1 cellular context compared by ENCODE assay signal in genomic region chr6:37650071-37650481, GRCh38.
TF ChIP-seq lines count a peak whose summit lies in the region.

No MANE protein-coding gene starts in this region.

TF ChIP-seq in HepG2, 621 proteins besides CTCF, POLR2A, EP300 and RAD21 (continued from another document and continues in another):
- TF ChIP-seq ZNF800 (CRISPR knock-in tag; IDR thresholded peaks at IDR 0.05) (no peak), ZNF180 (CRISPR knock-in tag; IDR thresholded peaks at IDR 0.05; ENCODE audit: borderline replicate concordance, low read depth) (no peak), FOXA1 (IDR thresholded peaks at IDR 0.05) (no peak), FOXA1 (CRISPR knock-in tag; IDR thresholded peaks at IDR 0.05) (no peak), XBP1 (CRISPR knock-in tag; IDR thresholded peaks at IDR 0.05) (no peak), ZNF318 (CRISPR knock-in tag; IDR thresholded peaks at IDR 0.05) (no peak), KLF12 (CRISPR knock-in tag; IDR thresholded peaks at IDR 0.05; ENCODE audit: borderline replicate concordance) (no peak), NCOR1 (IDR thresholded peaks at IDR 0.05; ENCODE audit: borderline replicate concordance, low read length) (no peak), ZBTB10 (CRISPR knock-in tag; IDR thresholded peaks at IDR 0.05; ENCODE audit: borderline replicate concordance) (no peak), MED8 (CRISPR knock-in tag; IDR thresholded peaks at IDR 0.05; ENCODE audit: insufficient replicate concordance) (no peak), ZNF512B (CRISPR knock-in tag; IDR thresholded peaks at IDR 0.05; ENCODE audit: borderline replicate concordance) (no peak), TOE1 (CRISPR knock-in tag; IDR thresholded peaks at IDR 0.05) (no peak), CENPBD1 (CRISPR knock-in tag; IDR thresholded peaks at IDR 0.05; ENCODE audit: borderline replicate concordance, low read depth) (no peak), ZGPAT (CRISPR knock-in tag; IDR thresholded peaks at IDR 0.05) (no peak), MAF1 (CRISPR knock-in tag; IDR thresholded peaks at IDR 0.05; ENCODE audit: borderline replicate concordance) (no peak), TGIF2 (CRISPR knock-in tag; IDR thresholded peaks at IDR 0.05) (no peak), GMEB2 (CRISPR knock-in tag; IDR thresholded peaks at IDR 0.05; ENCODE audit: low read depth) (no peak), IRF1 (CRISPR knock-in tag; IDR thresholded peaks at IDR 0.05; ENCODE audit: low read depth) (no peak), NFRKB (IDR thresholded peaks at IDR 0.05) (no peak), LCORL (IDR thresholded peaks at IDR 0.05) (no peak), LCORL (CRISPR knock-in tag; IDR thresholded peaks at IDR 0.05) (no peak), MTA1 (CRISPR knock-in tag; IDR thresholded peaks at IDR 0.05; ENCODE audit: borderline replicate concordance) (no peak), ZNF460 (CRISPR knock-in tag; IDR thresholded peaks at IDR 0.05; ENCODE audit: borderline replicate concordance) (no peak), BCLAF1 (IDR thresholded peaks at IDR 0.05) (no peak), ZBTB2 (CRISPR knock-in tag; IDR thresholded peaks at IDR 0.05; ENCODE audit: low read depth) (no peak), FOSL2 (CRISPR knock-in tag; IDR thresholded peaks at IDR 0.05) (0 out of 2 replicates have a peak, but pooled peaks have one; percentile 8), XRCC5 (optimal IDR thresholded peaks at IDR 0.05; ENCODE audit: low read length) (peak; percentile 77), MYC (CRISPR knock-in tag; IDR thresholded peaks at IDR 0.05; ENCODE audit: borderline replicate concordance) (no peak), SMC3 (IDR thresholded peaks at IDR 0.05; ENCODE audit: low read length) (no peak), ONECUT2 (CRISPR knock-in tag; IDR thresholded peaks at IDR 0.05) (no peak), CEBPG (CRISPR knock-in tag; IDR thresholded peaks at IDR 0.05) (no peak)
